1 cellular context compared by ENCODE assay signal in the genomic region with DNA sequence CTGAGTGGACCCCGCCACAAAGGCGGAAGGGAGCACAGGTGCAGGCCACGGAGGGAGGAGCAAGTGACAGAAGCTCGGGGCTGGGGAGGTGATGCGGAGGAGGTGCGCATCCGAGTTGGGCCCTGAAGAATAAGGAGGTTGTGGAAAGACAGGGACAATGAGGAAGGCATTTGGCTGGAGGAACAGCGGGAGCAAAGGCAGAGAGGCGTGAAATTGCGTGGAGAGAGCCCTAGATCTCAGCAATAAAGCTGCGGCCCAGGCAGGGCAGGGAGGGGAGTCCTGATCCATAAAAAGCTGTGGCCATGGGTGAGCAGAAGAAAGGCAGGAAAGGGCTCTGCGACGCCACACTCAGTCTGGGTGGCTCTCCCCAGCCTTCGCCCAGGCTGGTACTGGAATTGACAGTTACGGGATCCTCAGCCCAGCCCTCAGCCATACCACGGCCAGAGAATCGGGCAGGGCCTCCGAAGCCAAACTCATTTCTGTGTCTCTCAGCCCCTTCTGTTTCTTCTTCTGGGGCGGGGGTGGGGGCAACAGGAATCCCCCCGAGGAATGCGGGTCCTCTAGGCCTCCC.
TF ChIP-seq lines count a peak whose summit lies in the region.

No MANE protein-coding gene starts in this region.

TF ChIP-seq in IMR-90, 13 proteins besides CTCF, POLR2A, EP300 and RAD21:
- TF ChIP-seq NFE2L2 (IDR thresholded peaks at IDR 0.05; ENCODE audit: low read depth, low read length), result no peak
- no peak for TF ChIP-seq MAZ (IDR thresholded peaks at IDR 0.05; ENCODE audit: borderline replicate concordance, low read depth, low read length)
- TF ChIP-seq SMC3 (IDR thresholded peaks at IDR 0.05; ENCODE audit: low read depth, low read length), result no peak
- TF ChIP-seq, protein P1, sequence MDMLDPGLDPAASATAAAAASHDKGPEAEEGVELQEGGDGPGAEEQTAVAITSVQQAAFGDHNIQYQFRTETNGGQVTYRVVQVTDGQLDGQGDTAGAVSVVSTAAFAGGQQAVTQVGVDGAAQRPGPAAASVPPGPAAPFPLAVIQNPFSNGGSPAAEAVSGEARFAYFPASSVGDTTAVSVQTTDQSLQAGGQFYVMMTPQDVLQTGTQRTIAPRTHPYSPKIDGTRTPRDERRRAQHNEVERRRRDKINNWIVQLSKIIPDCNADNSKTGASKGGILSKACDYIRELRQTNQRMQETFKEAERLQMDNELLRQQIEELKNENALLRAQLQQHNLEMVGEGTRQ (IDR thresholded peaks at IDR 0.05; ENCODE audit: low read depth, low read length), result no peak
- no peak for TF ChIP-seq CEBPB (IDR thresholded peaks at IDR 0.05; ENCODE audit: low read depth, low read length)
- TF ChIP-seq ELK1 (IDR thresholded peaks at IDR 0.05; ENCODE audit: borderline replicate concordance, low read depth, low read length), result no peak
- TF ChIP-seq RFX5 (IDR thresholded peaks at IDR 0.05; ENCODE audit: low read depth, low read length), result no peak
- TF ChIP-seq CHD1 (IDR thresholded peaks at IDR 0.05; ENCODE audit: low read depth, low read length), result no peak
- TF ChIP-seq BHLHE40 (IDR thresholded peaks at IDR 0.05; ENCODE audit: low read depth, low read length), result no peak
- TF ChIP-seq RCOR1 (IDR thresholded peaks at IDR 0.05; ENCODE audit: insufficient replicate concordance, low read length), result no peak
- no peak for TF ChIP-seq MXI1 (IDR thresholded peaks at IDR 0.05; ENCODE audit: borderline replicate concordance, low read depth, low read length)
- TF ChIP-seq FOS (IDR thresholded peaks at IDR 0.05; ENCODE audit: low read depth, low read length), result no peak
